ENCODE assay signal across 1 cellular context in the genomic region with DNA sequence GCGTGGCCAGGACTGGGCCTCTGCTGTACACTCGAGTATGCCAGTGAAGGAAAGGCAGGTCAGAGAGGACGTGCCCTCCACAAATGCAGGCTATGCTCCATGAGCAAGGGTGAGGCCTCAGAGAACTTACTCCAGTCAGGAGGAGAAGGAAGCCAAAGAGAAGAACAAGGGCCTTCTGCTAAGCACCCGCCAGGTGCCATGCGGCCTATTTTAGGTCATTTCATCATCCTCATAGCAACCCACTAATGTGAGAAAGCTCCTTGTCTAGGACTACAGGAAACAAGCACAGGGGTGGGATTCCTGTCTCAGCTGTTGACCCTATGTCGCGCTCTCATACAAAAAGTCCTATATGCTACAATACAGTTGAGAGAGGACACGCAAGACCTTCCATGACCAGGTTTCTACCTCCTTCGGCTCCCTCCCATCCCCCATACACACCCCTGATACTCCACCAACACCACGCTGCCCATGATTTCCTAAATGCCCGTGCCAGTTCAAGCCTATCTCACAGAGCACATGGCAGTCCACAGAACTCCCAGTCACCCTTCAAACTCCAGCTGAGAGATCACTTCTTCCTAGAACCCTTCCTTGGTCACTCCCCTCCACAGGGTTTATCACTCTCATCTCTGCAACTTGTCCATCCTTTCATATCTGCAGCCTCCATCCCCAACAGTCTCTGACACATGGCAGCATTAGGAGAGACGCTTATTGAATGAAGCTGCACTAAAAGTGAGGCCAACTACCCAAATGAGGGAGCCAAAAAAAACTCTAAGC.
TF ChIP-seq lines count a peak whose summit lies in the region.

No MANE protein-coding gene starts in this region.

TF ChIP-seq in H1, 55 proteins besides CTCF, POLR2A, EP300 and RAD21:
- TF ChIP-seq FOSL1 (IDR thresholded peaks at IDR 0.05; ENCODE audit: insufficient read depth, low read depth, low read length) (no peak), YY1 (IDR thresholded peaks at IDR 0.05; ENCODE audit: low read depth, low read length) (no peak), SIRT6 (IDR thresholded peaks at IDR 0.05; ENCODE audit: low read length) (no peak), EZH2 (IDR thresholded peaks at IDR 0.05; ENCODE audit: low read depth, low read length, severe bottlenecking) (no peak)
- TF ChIP-seq, protein P1, sequence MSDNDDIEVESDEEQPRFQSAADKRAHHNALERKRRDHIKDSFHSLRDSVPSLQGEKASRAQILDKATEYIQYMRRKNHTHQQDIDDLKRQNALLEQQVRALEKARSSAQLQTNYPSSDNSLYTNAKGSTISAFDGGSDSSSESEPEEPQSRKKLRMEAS (IDR thresholded peaks at IDR 0.05) = no peak
